Comparison of ENCODE assay signal across 1 cellular context in genomic region chr17:40313660-40314556, GRCh38.
TF ChIP-seq lines count a peak whose summit lies in the region.

No MANE protein-coding gene starts in this region.

TF ChIP-seq in IMR-90, 13 proteins besides CTCF, POLR2A, EP300 and RAD21:
- TF ChIP-seq CEBPB (IDR thresholded peaks at IDR 0.05; ENCODE audit: low read depth, low read length) (no peak), RFX5 (IDR thresholded peaks at IDR 0.05; ENCODE audit: low read depth, low read length) (no peak), FOS (IDR thresholded peaks at IDR 0.05; ENCODE audit: low read depth, low read length) (no peak), NFE2L2 (IDR thresholded peaks at IDR 0.05; ENCODE audit: low read depth, low read length) (no peak), RCOR1 (IDR thresholded peaks at IDR 0.05; ENCODE audit: insufficient replicate concordance, low read length) (no peak), MAFK (IDR thresholded peaks at IDR 0.05; ENCODE audit: low read depth, low read length) (no peak), MAZ (IDR thresholded peaks at IDR 0.05; ENCODE audit: borderline replicate concordance, low read depth, low read length) (no peak), SMC3 (IDR thresholded peaks at IDR 0.05; ENCODE audit: low read depth, low read length) (no peak), BHLHE40 (IDR thresholded peaks at IDR 0.05; ENCODE audit: low read depth, low read length) (no peak), MXI1 (IDR thresholded peaks at IDR 0.05; ENCODE audit: borderline replicate concordance, low read depth, low read length) (no peak), USF2 (IDR thresholded peaks at IDR 0.05; ENCODE audit: low read depth, low read length) (no peak)
